ENCODE assay signal across 8 cellular contexts in the genomic region with DNA sequence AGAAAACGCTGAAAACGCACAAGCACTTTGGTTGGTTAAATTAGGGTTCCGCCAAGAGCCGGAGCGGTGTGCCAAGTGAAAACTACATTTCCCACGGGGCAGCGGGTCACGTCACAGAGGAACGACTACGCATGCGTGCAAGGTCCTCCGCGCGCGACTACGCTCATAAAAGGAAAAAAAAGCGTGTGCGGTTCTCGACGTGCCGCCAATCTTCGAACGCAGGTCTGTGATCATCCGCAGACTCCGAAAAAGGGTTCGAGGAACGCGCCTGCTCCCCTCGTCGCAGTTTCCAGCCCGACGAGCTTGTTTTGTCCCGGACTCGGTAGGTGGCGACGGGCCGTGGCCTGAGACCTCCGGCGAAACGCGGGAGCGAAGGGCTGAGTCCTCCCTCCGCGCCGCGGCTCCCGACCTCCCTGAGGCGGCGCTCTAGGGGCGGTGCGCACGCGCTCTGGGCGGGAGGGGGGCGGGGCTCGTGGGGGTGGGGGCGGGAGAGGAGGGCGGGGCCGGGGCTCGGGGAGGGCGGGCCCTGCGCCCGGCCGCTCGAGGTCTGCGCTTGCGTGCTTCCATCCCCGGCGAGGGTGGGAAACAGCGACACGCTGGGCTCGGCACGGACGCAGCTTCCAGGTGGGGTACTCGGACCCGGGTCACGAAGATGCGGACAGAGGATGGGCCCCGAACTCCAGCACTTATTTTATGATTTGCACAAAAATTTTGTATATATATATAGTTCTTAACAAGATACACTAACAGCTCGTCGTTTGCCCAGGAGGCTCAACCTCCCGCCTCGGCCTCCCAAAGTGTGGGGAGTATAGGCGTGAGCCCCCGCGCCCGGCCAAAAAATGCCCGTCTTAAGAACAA. TPM values are rescaled to one million over a fixed set of nuclear protein-coding genes. Genes with fewer than 3 reads are reported as not detected.
A peak's percentile ranks its signal among the peaks of the same experiment; 100 is the strongest.
DNase-seq lines count a peak whose midpoint lies in the region; ATAC-seq, FAIRE-seq and TF ChIP-seq lines count a peak whose summit lies in the region.

Gene SGF29, plus strand, starts transcription at position 145 of the 858 bp plus-strand sequence. CDS start 27,150 bp downstream, outside the sequence.

- H3K4me3 ChIP-seq in OCI-LY3 (ENCODE audit: low read length): peak within 1 kb of the TSS; percentile 80
- H3K4me3 ChIP-seq in endothelial cell of umbilical vein (replicated peaks in 1 of 3; ENCODE audit: insufficient read depth in 1 of 3, low read depth in 1 of 3, low read length in 3 of 3): peak within 1 kb of the TSS in 2 of 3 experiments; percentile 45 to 75

- H4K20me1 ChIP-seq in OCI-LY3 (ENCODE audit: insufficient read depth, low read length): no peaks in the 10 kb centered on the region
- no peaks in the 10 kb centered on the region for H4K20me1 ChIP-seq in endothelial cell of umbilical vein (replicated peaks; ENCODE audit: control insufficient read depth, extremely low read depth, insufficient read depth, low read length)

- peak; percentile 72 for ATAC-seq in GM21447 (IDR thresholded peaks at IDR 0.05; ENCODE audit: unreplicated experiment)

- TF ChIP-seq POLR2A in endothelial cell of umbilical vein (IDR thresholded peaks at IDR 0.05; ENCODE audit: low read depth, low read length): peak; percentile 96

- no peaks in the 10 kb centered on the region for H3K27me3 ChIP-seq in OCI-LY3 (ENCODE audit: low read depth, low read length)
- no peaks in the 10 kb centered on the region for H3K27me3 ChIP-seq in endothelial cell of umbilical vein (ENCODE audit: control insufficient read depth in 2 of 2, insufficient read depth in 2 of 2, low read length in 2 of 2)

- peaks cover 18% of the 10 kb centered on the region for H3K36me3 ChIP-seq in OCI-LY3 (replicated peaks; ENCODE audit: low read depth, low read length)
- H3K36me3 ChIP-seq in endothelial cell of umbilical vein (ENCODE audit: control insufficient read depth in 2 of 2, extremely low read depth in 1 of 2, insufficient read depth in 2 of 2, low read length in 2 of 2): no peaks in the 10 kb centered on the region

- H3K79me2 ChIP-seq in OCI-LY3 (ENCODE audit: low read length): peaks cover 21% of the 10 kb centered on the region
- no peaks in the 10 kb centered on the region for H3K79me2 ChIP-seq in endothelial cell of umbilical vein (ENCODE audit: control insufficient read depth, insufficient read depth, low read length)

- DNase-seq in DMS 273 (lab: John Stamatoyannopoulos, UW; ENCODE audit: unreplicated experiment): peak; percentile 97
- DNase-seq in HuH-7 (ENCODE audit: low spot score): peak; percentile 88
- peak; percentile 94 for DNase-seq in activated CD8-positive, alpha-beta memory T cell treated with anti-CD3 and anti-CD28 coated beads, Interleukin-2, amount 50 U/mL, for 48 hours
- peak; percentile 94 for DNase-seq in endothelial cell of umbilical vein (ENCODE audit: low read depth, low spot score)
- peak; percentile 89 for DNase-seq in middle frontal gyrus (ENCODE audit: extremely low spot score, low spot score)
- peak; percentile 80 to 87 for DNase-seq in stimulated activated CD8-positive, alpha-beta memory T cell treated with anti-CD3 and anti-CD28 coated beads, Interleukin-2, amount 100 ng/mL, for 48 hours (ENCODE audit: low read depth in 2 of 2)

- no peaks in the 10 kb centered on the region for H3K9me1 ChIP-seq in endothelial cell of umbilical vein (replicated peaks; ENCODE audit: control insufficient read depth, extremely low read depth, insufficient read depth, low read length)

- peaks cover 35% of the 10 kb centered on the region for H3K4me1 ChIP-seq in OCI-LY3 (ENCODE audit: low read length)
- H3K4me1 ChIP-seq in endothelial cell of umbilical vein (ENCODE audit: control insufficient read depth, extremely low read depth, insufficient read depth, low read length): peaks cover 5% of the 10 kb centered on the region

- FAIRE-seq in endothelial cell of umbilical vein (lab: Jason Lieb, UNC): peak; percentile 97

- H3K4me2 ChIP-seq in OCI-LY3 (ENCODE audit: low read length) (peak within 1 kb of the TSS; percentile 74), endothelial cell of umbilical vein (ENCODE audit: insufficient read depth, low read length) (peak within 1 kb of the TSS; percentile 75)

- CTCF ChIA-PET in endothelial cell of umbilical vein (lab: Charles Lee): interaction anchor here (0.9 to 1.0 kb wide), 3 partner anchors 11 to 19 kb away, joined by 3 to 4 read pairs (median 3); no protein-coding TSS in a partner anchor

- POLR2A ChIA-PET in endothelial cell of umbilical vein (lab: Charles Lee): no interaction called here

- H2AFZ ChIP-seq in OCI-LY3 (ENCODE audit: low read depth, low read length) (peak within 1 kb of the TSS; percentile 25; the same call in 1 of the 2 replicates), endothelial cell of umbilical vein (ENCODE audit: low read depth, low read length) (peak within 1 kb of the TSS; percentile 96)

- peak within 1 kb of the TSS; percentile 84 for H3K27ac ChIP-seq in OCI-LY3 (ENCODE audit: low read length)
- peak within 1 kb of the TSS; percentile 88 for H3K27ac ChIP-seq in endothelial cell of umbilical vein (ENCODE audit: insufficient read depth, low read depth, low read length)

- intact Hi-C loops in endothelial cell of umbilical vein (cut with micrococcal nuclease): loop anchor here (1.0 kb wide), 1 partner anchor 62 kb away; the partner anchor contains the start of gene CLN3

- dilution Hi-C loops in endothelial cell of umbilical vein (cut with MboI; ENCODE audit: extremely low pct_ligation_motif_present, low sequenced_read_pairs): no loop called here

- H3K9ac ChIP-seq in OCI-LY3 (ENCODE audit: low read length) (peak within 1 kb of the TSS; percentile 78), endothelial cell of umbilical vein (replicated peaks; ENCODE audit: extremely low read depth, insufficient read depth, low read length) (peak within 1 kb of the TSS; percentile 92)

- no peaks in the 10 kb centered on the region for H3K9me3 ChIP-seq in OCI-LY3 (ENCODE audit: insufficient read depth, low read length)
- no peaks in the 10 kb centered on the region for H3K9me3 ChIP-seq in endothelial cell of umbilical vein (replicated peaks; ENCODE audit: control insufficient read depth, insufficient read depth, low read length)

- TSS peak; percentile 100 for BruUV-seq in endothelial cell of umbilical vein (replicated peaks; lab: Mats Ljungman, UMichigan)

- peak; percentile 2; the same call in 1 of the 2 replicates for TF ChIP-seq CTCF in OCI-LY3 (IDR thresholded peaks at IDR 0.05; ENCODE audit: low read depth, low read length)
- TF ChIP-seq CTCF in endothelial cell of umbilical vein (IDR thresholded peaks at IDR 0.05; ENCODE audit: extremely low read depth in 1 of 2, insufficient read depth in 1 of 2, low read depth in 1 of 2, low read length in 2 of 2): peak in 1 of 2 donors; percentile 31

TF ChIP-seq in endothelial cell of umbilical vein, 7 proteins besides CTCF, POLR2A, EP300 and RAD21:
- TF ChIP-seq EZH2 (IDR thresholded peaks at IDR 0.05; ENCODE audit: borderline replicate concordance, low read depth, low read length, severe bottlenecking) (no peak), POLR2AphosphoS5 (IDR thresholded peaks at IDR 0.05; ENCODE audit: insufficient read depth, low read depth, low read length) (peak; percentile 97), JUN (IDR thresholded peaks at IDR 0.05; ENCODE audit: borderline replicate concordance, insufficient read depth, insufficient read length, low read depth) (no peak), MYC (IDR thresholded peaks at IDR 0.05; ENCODE audit: low read depth, low read length) (peak; percentile 51)
- TF ChIP-seq, protein P1, sequence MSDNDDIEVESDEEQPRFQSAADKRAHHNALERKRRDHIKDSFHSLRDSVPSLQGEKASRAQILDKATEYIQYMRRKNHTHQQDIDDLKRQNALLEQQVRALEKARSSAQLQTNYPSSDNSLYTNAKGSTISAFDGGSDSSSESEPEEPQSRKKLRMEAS (IDR thresholded peaks at IDR 0.05; ENCODE audit: insufficient read depth, insufficient read length): peak; percentile 42
TF ChIP-seq in endothelial cell of umbilical vein: peak in this region for 3.

RNA-seq across cellular contexts. Expression of gene SGF29, which starts in this region (rescaled TPM):
- total RNA-seq in endothelial cell of umbilical vein: 12.0 and 17.6 TPM in 2 replicates
- polyA plus RNA-seq in endothelial cell of umbilical vein: 3.4 and 3.6 TPM in 2 replicates
- polyA plus RNA-seq in endothelial cell of umbilical vein (2011; cell fraction: cytosol; rRNA removed): 2.4 and 2.8 TPM in 2 replicates
- polyA plus RNA-seq in endothelial cell of umbilical vein (2011; cell fraction: nucleus; rRNA removed): 7.1 and 7.6 TPM in 2 replicates
- polyA plus RNA-seq in endothelial cell of umbilical vein (2012): 12.1 and 14.0 TPM in 2 replicates
- polyA minus RNA-seq in endothelial cell of umbilical vein: 1.9 and 2.9 TPM in 2 replicates
- polyA minus RNA-seq in endothelial cell of umbilical vein (2011; cell fraction: cytosol; rRNA and poly(A)+ RNA removed): 5.7 TPM
- 5.3 and 8.4 TPM in 2 replicates for polyA minus RNA-seq in endothelial cell of umbilical vein (2011; cell fraction: nucleus; rRNA and poly(A)+ RNA removed)

Comparison
In these comparisons a context has a peak if more than half of its experiments do, and no peak if none do; other contexts are left out.
1. Peak in every context shown above with its lines: DNase-seq, ATAC-seq, H3K4me3 ChIP-seq and H3K27ac ChIP-seq.